Comparison of ENCODE assay signal across 23 cellular contexts in the genomic region with DNA sequence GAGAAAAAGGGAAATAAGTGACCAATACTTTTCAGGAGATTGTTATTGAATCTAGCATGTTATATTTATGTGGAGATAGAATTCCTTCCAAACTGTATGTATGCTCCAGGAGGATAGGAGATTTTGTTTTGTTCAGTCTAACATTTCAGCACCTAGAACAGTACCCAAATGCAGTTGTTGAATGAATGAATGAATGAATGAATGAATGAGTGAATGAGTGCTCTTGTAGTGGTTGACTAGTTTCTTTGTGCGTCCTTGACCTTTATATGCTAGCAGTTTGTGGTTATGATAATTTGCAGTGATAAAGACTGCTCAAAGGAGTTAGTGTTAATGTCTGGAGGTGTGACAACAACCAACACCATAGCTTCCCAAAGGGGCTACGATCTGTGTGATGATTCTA.
DNase-seq lines count a peak whose midpoint lies in the region; ATAC-seq, FAIRE-seq and TF ChIP-seq lines count a peak whose summit lies in the region.
"Had no signal": no experiment of that assay in that cellular context is flagged by ENCODE, and none has a peak within 500 bp of the region (broad histone marks: within the 10 kb centered on the region; RNA-seq: fewer than 3 reads in every experiment).

No MANE protein-coding gene starts in this region.

- no peak overlapping the region for H2AFZ ChIP-seq in K562 (ENCODE audit: low read depth, low read length)

- H3K9me3 ChIP-seq in A549 (no peaks in the 10 kb centered on the region), K562 (replicated peaks; ENCODE audit: control insufficient read depth, insufficient read depth, low read depth, low read length) (no peaks in the 10 kb centered on the region), tibial nerve (no peaks in the 10 kb centered on the region)
- H3K9me3 ChIP-seq: BE2C, BLaER1 had no signal

- no peaks in the 10 kb centered on the region for H4K20me1 ChIP-seq in K562 (replicated peaks; ENCODE audit: control insufficient read depth, insufficient read depth, low read length)
- H4K20me1 ChIP-seq: BLaER1 had no signal

- BruUV-seq in K562 (replicated peaks; lab: Mats Ljungman, UMichigan): no TSS peak

- TF ChIP-seq CTCF in A549 (IDR thresholded peaks at IDR 0.05) (no peak), K562 (IDR thresholded peaks at IDR 0.05 in 2 of 3, conservative IDR thresholded peaks at IDR 0.05 in 1 of 3; ENCODE audit: insufficient read depth in 2 of 3, low read depth in 1 of 3, low read length in 3 of 3) (no peak), tibial nerve (IDR thresholded peaks at IDR 0.05) (no peak)

- H3K36me3 ChIP-seq in K562 (ENCODE audit: control insufficient read depth, insufficient read depth, low read length) (no peaks in the 10 kb centered on the region), tibial nerve (no peaks in the 10 kb centered on the region)
- H3K36me3 ChIP-seq: BE2C, BLaER1 had no signal

- H3K9me1 ChIP-seq in K562 (ENCODE audit: control insufficient read depth, insufficient read depth, low read length): no peaks in the 10 kb centered on the region

- no peak overlapping the region for H3K9ac ChIP-seq in K562 (ENCODE audit: insufficient read depth in 1 of 2, low read depth in 2 of 2, low read length in 2 of 2)
- H3K9ac ChIP-seq: BLaER1 had no signal

- H3K4me3 ChIP-seq in A549: no peak overlapping the region
- no peak overlapping the region for H3K4me3 ChIP-seq in K562
- H3K4me3 ChIP-seq in tibial nerve: no peak overlapping the region
- H3K4me3 ChIP-seq: BLaER1 had no signal

- ATAC-seq in A549 (no peak), K562 (no peak)

- no peak for DNase-seq in A549 (ENCODE audit: low read depth in 1 of 2, low spot score in 1 of 2)
- peak; percentile 9 for DNase-seq in SK-MEL-5 (ENCODE audit: low read depth, low spot score)
- DNase-seq in K562 (ENCODE audit: extremely low read depth in 1 of 4, low spot score in 3 of 4): no peak
- DNase-seq in GM19240 (ENCODE audit: insufficient read length, low spot score): no peak
- no peak for DNase-seq in tibial nerve (ENCODE audit: low spot score in 2 of 2)
- DNase-seq: ACHN; BE2C; C1 segment of cervical spinal cord; CD4-positive, alpha-beta memory T cell; CD4-positive, CD25-positive, alpha-beta regulatory T cell; CD8-positive, alpha-beta memory T cell; COR-L47; DMS 273 treated with DMSO at 0.1 percent for 48 hours; DMS153; DMS53; DMS79; DND-41; EL; GDM1 had no signal

- H3K4me2 ChIP-seq in A549 (no peak overlapping the region), K562 (ENCODE audit: insufficient read depth, low read length) (no peak overlapping the region)
- H3K4me2 ChIP-seq: BLaER1 had no signal

- intact Hi-C loops in K562 (cut with micrococcal nuclease): no loop called here

- in situ Hi-C loops in SK-MEL-5 (cut with HindIII; ENCODE audit: low pct_unique_long_range_greater_than_20kb, low sequenced_read_pairs): no loop called here
- in situ Hi-C loops in K562 (cut with MboI): no loop called here

- H3K79me2 ChIP-seq in K562 (ENCODE audit: control insufficient read depth, insufficient read depth, low read length): no peaks in the 10 kb centered on the region

- TF ChIP-seq RAD21 in A549 (conservative IDR thresholded peaks at IDR 0.05 in 1 of 2, IDR thresholded peaks at IDR 0.05 in 1 of 2) (no peak), K562 (CRISPR knock-in tag; conservative IDR thresholded peaks at IDR 0.05 in 1 of 2, IDR thresholded peaks at IDR 0.05 in 1 of 2) (no peak)

- CTCF ChIA-PET in A549 (lab: Yijun Ruan, JAX): interaction anchor here (1.1 kb wide), 1 partner anchor 20 kb away, joined by 3 read pairs; no protein-coding TSS in a partner anchor
- CTCF ChIA-PET in K562 (lab: Yijun Ruan, JAX; ENCODE audit: low intra/inter-chr PET ratio): no interaction called here

- H3K27me3 ChIP-seq in K562 (ENCODE audit: control insufficient read depth in 2 of 2, insufficient read depth in 2 of 2, low read length in 2 of 2) (no peaks in the 10 kb centered on the region), tibial nerve (no peaks in the 10 kb centered on the region)
- H3K27me3 ChIP-seq: BE2C, BLaER1 had no signal

- TF ChIP-seq POLR2A in A549 (IDR thresholded peaks at IDR 0.05; ENCODE audit: low read length) (no peak), K562 (conservative IDR thresholded peaks at IDR 0.05) (no peak), tibial nerve (IDR thresholded peaks at IDR 0.05) (no peak)

- POLR2A ChIA-PET in A549 (lab: Yijun Ruan, JAX) (no interaction called here), K562 (lab: Yijun Ruan, JAX) (no interaction called here)

- FAIRE-seq in A549 (lab: Jason Lieb, UNC) (no peak), K562 (lab: Jason Lieb, UNC) (no peak)
- FAIRE-seq: GM12891, GM19239 had no signal

- TF ChIP-seq EP300 in A549 (IDR thresholded peaks at IDR 0.05) (no peak), K562 (IDR thresholded peaks at IDR 0.05; ENCODE audit: low read length) (no peak), tibial nerve (IDR thresholded peaks at IDR 0.05) (no peak)

- H3K4me1 ChIP-seq in A549 (peaks cover 12% of the 10 kb centered on the region), K562 (replicated peaks in 1 of 2; ENCODE audit: control insufficient read depth in 2 of 2, insufficient read depth in 2 of 2, low read length in 2 of 2) (no peaks in the 10 kb centered on the region), tibial nerve (no peaks in the 10 kb centered on the region)
- H3K4me1 ChIP-seq: BE2C, BLaER1 had no signal

- no peak overlapping the region for H3K27ac ChIP-seq in A549
- no peak overlapping the region for H3K27ac ChIP-seq in K562 (ENCODE audit: extremely low read depth, low read depth, low read length)
- no peak overlapping the region for H3K27ac ChIP-seq in tibial nerve
- H3K27ac ChIP-seq: 22Rv1, BLaER1 had no signal

- 36% methylated on average over 2 of the region's 2 CpGs for WGBS in A549 (ENCODE audit: missing lambda C conversion rate)
- WGBS in K562 (ENCODE audit: insufficient coverage, low coverage, missing lambda C conversion rate): 0% methylated on average over 2 of the region's 2 CpGs
- 66 to 87% methylated on average over 2 of the region's 2 CpGs for WGBS in tibial nerve, 2 donors

TF ChIP-seq in A549, 52 proteins besides CTCF, POLR2A, EP300 and RAD21:
- TF ChIP-seq REST (IDR thresholded peaks at IDR 0.05) (peak; percentile 53; the same call in 1 of the 2 replicates), HDAC2 (IDR thresholded peaks at IDR 0.05) (no peak)

TF ChIP-seq in K562, 482 proteins besides CTCF, POLR2A, EP300 and RAD21:
- TF ChIP-seq ZNF24 (IDR thresholded peaks at IDR 0.05) (peak; percentile 86), ZBTB12 (CRISPR knock-in tag; IDR thresholded peaks at IDR 0.05) (no peak), XRCC5 (IDR thresholded peaks at IDR 0.05; ENCODE audit: low read depth, low read length) (no peak)

Comparison
In these comparisons a context has a peak if more than half of its experiments do, and no peak if none do; other contexts are left out.
1. Of the 35 proteins assayed by ChIP-seq in both K562 and A549: peak only in K562: none; only in A549: REST; in both: none; in neither: 34.